Comparison of ENCODE assay signal across 1 cellular context in the genomic region with DNA sequence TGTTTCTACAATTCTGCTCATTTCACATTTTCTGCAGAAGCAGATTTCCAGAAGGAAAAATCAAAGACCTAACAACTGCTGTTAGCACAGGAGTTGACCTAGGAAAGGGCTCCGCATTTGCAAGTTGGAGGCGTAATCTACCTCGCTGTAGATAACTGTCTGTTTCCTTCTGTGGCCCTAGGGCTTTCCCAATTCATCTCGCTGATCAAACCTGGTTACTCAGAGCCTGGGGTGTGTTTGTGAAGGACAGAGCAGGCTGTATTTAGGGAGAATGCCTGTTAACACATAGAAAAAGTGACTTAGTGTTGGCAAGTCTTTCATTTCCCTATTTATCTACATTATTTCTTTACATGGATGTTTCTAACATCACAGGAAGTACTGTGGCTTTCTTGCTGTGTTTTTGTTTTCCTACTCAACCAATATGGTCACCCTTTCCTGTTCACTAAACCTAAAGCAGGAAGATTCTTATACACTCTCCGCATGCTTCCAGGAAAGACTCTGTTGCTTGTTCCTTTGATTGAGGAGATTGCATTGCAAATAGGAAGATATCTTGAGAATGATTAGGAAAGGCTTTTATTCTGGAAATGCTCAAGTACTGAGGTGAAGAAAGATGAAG.
TF ChIP-seq lines count a peak whose summit lies in the region.

No MANE protein-coding gene starts in this region.

TF ChIP-seq in WTC11, 78 proteins besides CTCF, POLR2A, EP300 and RAD21 (continued from another document):
- TF ChIP-seq, protein P1, sequence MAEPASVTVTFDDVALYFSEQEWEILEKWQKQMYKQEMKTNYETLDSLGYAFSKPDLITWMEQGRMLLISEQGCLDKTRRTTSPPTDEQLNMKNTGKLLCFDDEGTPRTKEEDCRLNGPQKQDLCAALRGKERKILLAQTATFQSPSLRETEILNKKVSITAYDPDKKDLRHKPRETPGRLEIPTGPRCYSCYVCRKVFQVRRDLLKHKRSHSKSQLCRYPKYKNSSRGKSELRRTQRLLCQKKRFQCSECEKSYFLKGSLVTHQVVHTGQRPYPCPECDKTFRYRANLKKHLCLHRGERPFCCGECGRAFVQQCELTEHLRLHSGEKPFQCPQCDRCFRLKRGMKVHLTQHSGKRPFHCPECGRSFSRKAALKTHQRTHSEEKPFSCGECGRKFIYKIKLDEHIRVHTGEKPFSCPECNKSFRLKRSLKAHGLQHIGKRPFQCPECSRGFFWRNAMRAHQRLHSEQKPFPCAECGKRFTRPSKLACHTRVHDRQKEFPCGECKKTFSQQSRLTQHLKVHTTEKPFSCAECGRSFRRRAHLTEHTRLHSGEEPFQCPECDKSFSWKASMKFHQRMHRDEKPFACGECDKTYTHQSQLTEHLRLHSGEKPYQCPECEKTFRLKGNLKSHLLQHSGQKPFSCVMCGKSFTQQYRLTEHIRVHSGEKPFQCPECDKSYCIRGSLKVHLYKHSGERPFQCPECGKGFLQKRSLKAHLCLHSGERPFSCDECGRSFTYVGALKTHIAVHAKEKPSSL (CRISPR knock-in tag; conservative IDR thresholded peaks at IDR 0.05), result no peak
- TF ChIP-seq CREM (CRISPR knock-in tag; IDR thresholded peaks at IDR 0.05), result no peak
- no peak for TF ChIP-seq TCF7 (CRISPR knock-in tag; IDR thresholded peaks at IDR 0.05; ENCODE audit: low read depth)
- no peak for TF ChIP-seq ZNF416 (CRISPR knock-in tag; IDR thresholded peaks at IDR 0.05)
- TF ChIP-seq ZNF671 (CRISPR knock-in tag; IDR thresholded peaks at IDR 0.05), result no peak
- TF ChIP-seq RORB (CRISPR knock-in tag; IDR thresholded peaks at IDR 0.05), result no peak
- TF ChIP-seq, protein P2, sequence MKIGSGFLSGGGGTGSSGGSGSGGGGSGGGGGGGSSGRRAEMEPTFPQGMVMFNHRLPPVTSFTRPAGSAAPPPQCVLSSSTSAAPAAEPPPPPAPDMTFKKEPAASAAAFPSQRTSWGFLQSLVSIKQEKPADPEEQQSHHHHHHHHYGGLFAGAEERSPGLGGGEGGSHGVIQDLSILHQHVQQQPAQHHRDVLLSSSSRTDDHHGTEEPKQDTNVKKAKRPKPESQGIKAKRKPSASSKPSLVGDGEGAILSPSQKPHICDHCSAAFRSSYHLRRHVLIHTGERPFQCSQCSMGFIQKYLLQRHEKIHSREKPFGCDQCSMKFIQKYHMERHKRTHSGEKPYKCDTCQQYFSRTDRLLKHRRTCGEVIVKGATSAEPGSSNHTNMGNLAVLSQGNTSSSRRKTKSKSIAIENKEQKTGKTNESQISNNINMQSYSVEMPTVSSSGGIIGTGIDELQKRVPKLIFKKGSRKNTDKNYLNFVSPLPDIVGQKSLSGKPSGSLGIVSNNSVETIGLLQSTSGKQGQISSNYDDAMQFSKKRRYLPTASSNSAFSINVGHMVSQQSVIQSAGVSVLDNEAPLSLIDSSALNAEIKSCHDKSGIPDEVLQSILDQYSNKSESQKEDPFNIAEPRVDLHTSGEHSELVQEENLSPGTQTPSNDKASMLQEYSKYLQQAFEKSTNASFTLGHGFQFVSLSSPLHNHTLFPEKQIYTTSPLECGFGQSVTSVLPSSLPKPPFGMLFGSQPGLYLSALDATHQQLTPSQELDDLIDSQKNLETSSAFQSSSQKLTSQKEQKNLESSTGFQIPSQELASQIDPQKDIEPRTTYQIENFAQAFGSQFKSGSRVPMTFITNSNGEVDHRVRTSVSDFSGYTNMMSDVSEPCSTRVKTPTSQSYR (CRISPR knock-in tag; IDR thresholded peaks at IDR 0.05), result no peak
- TF ChIP-seq ZNF138 (CRISPR knock-in tag; conservative IDR thresholded peaks at IDR 0.05), result no peak
- TF ChIP-seq ZBTB21 (CRISPR knock-in tag; IDR thresholded peaks at IDR 0.05; ENCODE audit: borderline replicate concordance), result no peak
- no peak for TF ChIP-seq IRF2 (CRISPR knock-in tag; IDR thresholded peaks at IDR 0.05; ENCODE audit: borderline replicate concordance, low read depth)
- TF ChIP-seq, protein P3, sequence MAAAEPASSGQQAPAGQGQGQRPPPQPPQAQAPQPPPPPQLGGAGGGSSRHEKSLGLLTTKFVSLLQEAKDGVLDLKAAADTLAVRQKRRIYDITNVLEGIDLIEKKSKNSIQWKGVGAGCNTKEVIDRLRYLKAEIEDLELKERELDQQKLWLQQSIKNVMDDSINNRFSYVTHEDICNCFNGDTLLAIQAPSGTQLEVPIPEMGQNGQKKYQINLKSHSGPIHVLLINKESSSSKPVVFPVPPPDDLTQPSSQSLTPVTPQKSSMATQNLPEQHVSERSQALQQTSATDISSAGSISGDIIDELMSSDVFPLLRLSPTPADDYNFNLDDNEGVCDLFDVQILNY (CRISPR knock-in tag; IDR thresholded peaks at IDR 0.05), result no peak
- no peak for TF ChIP-seq RELA (CRISPR knock-in tag; IDR thresholded peaks at IDR 0.05; ENCODE audit: borderline replicate concordance)
